ENCODE assay signal across 15 cellular contexts in genomic region chr2:159410276-159410675, GRCh38.
"Had no signal": no experiment of that assay in that cellular context is flagged by ENCODE, and none has a peak within 500 bp of the region (broad histone marks: within the 10 kb centered on the region; RNA-seq: fewer than 3 reads in every experiment).

No MANE protein-coding gene starts in this region.

- H3K9me3 ChIP-seq: colonic mucosa, gastrocnemius medialis, heart right ventricle, left lung, stomach, upper lobe of right lung had no signal

- H3K27me3 Mint-ChIP-seq: activated T-cell treated with anti-CD3 and anti-CD28 coated beads, Interleukin-2, amount 50 U/mL, for 24 hours had no signal

- H3K4me1 ChIP-seq: colonic mucosa, gastrocnemius medialis, heart right ventricle, left lung, stomach, upper lobe of right lung had no signal

- H3K4me1 Mint-ChIP-seq: neural crest cell had no signal

- ATAC-seq: esophagus mucosa, gastrocnemius medialis, heart right ventricle, left lung, upper lobe of right lung had no signal

- H3K36me3 ChIP-seq: brain microvascular endothelial cell, colonic mucosa had no signal

- H3K27ac Mint-ChIP-seq: activated T-cell treated with anti-CD3 and anti-CD28 coated beads, Interleukin-2, amount 50 U/mL, for 24 hours had no signal

- H3K27ac ChIP-seq: brain microvascular endothelial cell, colonic mucosa, gastrocnemius medialis, heart right ventricle, left lung, stomach, upper lobe of right lung had no signal

- H3K27me3 ChIP-seq: brain microvascular endothelial cell, colonic mucosa, gastrocnemius medialis, heart right ventricle, left lung, stomach, upper lobe of right lung had no signal

- H3K4me3 ChIP-seq: colonic mucosa, gastrocnemius medialis, heart right ventricle, left lung, stomach, upper lobe of right lung had no signal

- DNase-seq: activated CD4-positive, alpha-beta T cell treated with anti-CD3 and anti-CD28 coated beads, Interleukin-2, amount 50 U/mL, for 48 hours; activated naive CD4-positive, alpha-beta T cell treated with anti-CD3 and anti-CD28 coated beads, Interleukin-2, amount 50 U/mL, for 16 hours; activated T-cell treated with anti-CD3 and anti-CD28 coated beads, Interleukin-2, amount 50 U/mL, for 24 hours; aorta; brain microvascular endothelial cell; central memory CD4-positive, alpha-beta T cell; colonic mucosa; gastrocnemius medialis; heart right ventricle; left lung; stimulated activated CD4-positive, alpha-beta T cell treated with anti-CD3 and anti-CD28 coated beads, Interleukin-12 subunit alpha, Interleukin-12 subunit beta, amount 100 ng/mL, for 4 hours; stomach; upper lobe of right lung had no signal

- H3K4me3 Mint-ChIP-seq: activated T-cell treated with anti-CD3 and anti-CD28 coated beads, Interleukin-2, amount 50 U/mL, for 24 hours; neural crest cell had no signal

- H3K9me3 Mint-ChIP-seq: activated T-cell treated with anti-CD3 and anti-CD28 coated beads, Interleukin-2, amount 50 U/mL, for 24 hours; neural crest cell had no signal
